In genomic region chr2:42567806-42568429, GRCh38 we compare ENCODE assay signal across 8 cellular contexts. TPM values are rescaled to one million over a fixed set of nuclear protein-coding genes. Genes with fewer than 3 reads are reported as not detected.
DNase-seq lines count a peak whose midpoint lies in the region; ATAC-seq and TF ChIP-seq lines count a peak whose summit lies in the region.

No MANE protein-coding gene starts in this region.

- H3K79me2 ChIP-seq in OCI-LY3 (ENCODE audit: low read length): peaks cover 13% of the 10 kb centered on the region

- no peaks in the 10 kb centered on the region for H4K20me1 ChIP-seq in OCI-LY3 (ENCODE audit: insufficient read depth, low read length)

- peak overlapping the region; percentile 38 for H3K4me3 ChIP-seq in AG04450 (ENCODE audit: low read depth, low read length)
- peak overlapping the region; percentile 85 for H3K4me3 ChIP-seq in OCI-LY3 (ENCODE audit: low read length)
- H3K4me3 ChIP-seq in lung: no peak overlapping the region
- peak overlapping the region; percentile 88 for H3K4me3 ChIP-seq in thoracic aorta

- peak overlapping the region; percentile 42 for H3K9ac ChIP-seq in OCI-LY3 (ENCODE audit: low read length)

- H3K4me1 ChIP-seq in OCI-LY3 (ENCODE audit: low read length) (peaks cover 26% of the 10 kb centered on the region), lung (ENCODE audit: control insufficient read depth in 2 of 2, insufficient read depth in 2 of 2, low read length in 2 of 2) (no peaks in the 10 kb centered on the region), thoracic aorta (ENCODE audit: control insufficient read depth in 1 of 2, low read depth in 2 of 2) (peaks cover 10 to 30% of the 10 kb centered on the region in 2 donors)

- TF ChIP-seq CTCF in AG04450 (IDR thresholded peaks at IDR 0.05; ENCODE audit: low read depth, low read length) (no peak), OCI-LY3 (IDR thresholded peaks at IDR 0.05; ENCODE audit: low read depth, low read length) (no peak), lung (IDR thresholded peaks at IDR 0.05; ENCODE audit: control extremely low read depth, extremely low read depth) (no peak), thoracic aorta (IDR thresholded peaks at IDR 0.05) (no peak)

- H3K27me3 ChIP-seq in AG04450 (ENCODE audit: control insufficient read depth, insufficient read depth, low read length): no peaks in the 10 kb centered on the region
- no peaks in the 10 kb centered on the region for H3K27me3 ChIP-seq in OCI-LY3 (ENCODE audit: low read depth, low read length)
- no peaks in the 10 kb centered on the region for H3K27me3 ChIP-seq in lung (ENCODE audit: control insufficient read depth, insufficient read depth)
- H3K27me3 ChIP-seq in thoracic aorta (replicated peaks; ENCODE audit: insufficient read depth): no peaks in the 10 kb centered on the region

- H3K9me3 ChIP-seq in AG04450 (ENCODE audit: control insufficient read depth, insufficient read depth, low read length): no peaks in the 10 kb centered on the region
- H3K9me3 ChIP-seq in OCI-LY3 (ENCODE audit: insufficient read depth, low read length): no peaks in the 10 kb centered on the region; the same call in 1 of the 2 replicates
- no peaks in the 10 kb centered on the region for H3K9me3 ChIP-seq in lung (ENCODE audit: control insufficient read depth in 2 of 2, insufficient read depth in 1 of 2, low read length in 1 of 2)
- no peaks in the 10 kb centered on the region for H3K9me3 ChIP-seq in thoracic aorta

- H3K4me1 Mint-ChIP-seq in central memory CD8-positive, alpha-beta T cell: peaks cover 17% of the 10 kb centered on the region

- POLR2A ChIA-PET in AG04450 (lab: Yijun Ruan, JAX): interaction anchor here (0.6 to 1.0 kb wide), 3 partner anchors 11 to 228 kb away, joined by 5 to 9 read pairs (median 7); no protein-coding TSS in a partner anchor

- peaks cover 6% of the 10 kb centered on the region for H3K36me3 Mint-ChIP-seq in central memory CD8-positive, alpha-beta T cell (ENCODE audit: insufficient read depth)

- H3K4me2 ChIP-seq in OCI-LY3 (ENCODE audit: low read length): peak overlapping the region; percentile 76

- H3K27ac ChIP-seq in AG04450 (ENCODE audit: low read depth, low read length): peak overlapping the region; percentile 85
- H3K27ac ChIP-seq in OCI-LY3 (ENCODE audit: low read length): peak overlapping the region; percentile 7; the same call in 1 of the 2 replicates
- H3K27ac ChIP-seq in lung (ENCODE audit: low read depth in 1 of 2, low read length in 1 of 2): peak overlapping the region in 1 of 2 donors; percentile 13
- H3K27ac ChIP-seq in thoracic aorta: peak overlapping the region; percentile 61 to 82

- no peak for DNase-seq in AG04450 (ENCODE audit: low read depth, low spot score)
- DNase-seq in central memory CD8-positive, alpha-beta T cell (ENCODE audit: low spot score in 2 of 2): no peak
- peak; percentile 29 for DNase-seq in lung (ENCODE audit: low spot score)
- no peak for DNase-seq in thoracic aorta (ENCODE audit: low spot score)
- DNase-seq in NCI-H128 (lab: John Stamatoyannopoulos, UW; ENCODE audit: unreplicated experiment): no peak

- H3K36me3 ChIP-seq in OCI-LY3 (replicated peaks; ENCODE audit: low read depth, low read length) (peaks cover 11% of the 10 kb centered on the region), lung (ENCODE audit: control insufficient read depth in 2 of 2, insufficient read depth in 2 of 2, low read length in 2 of 2) (no peaks in the 10 kb centered on the region), thoracic aorta (no peaks in the 10 kb centered on the region)

- H3K4me3 Mint-ChIP-seq in central memory CD8-positive, alpha-beta T cell: peak overlapping the region; percentile 85

- ATAC-seq in GM18511 (IDR thresholded peaks at IDR 0.05; ENCODE audit: unreplicated experiment) (peak; percentile 71), HG02943 (IDR thresholded peaks at IDR 0.05; ENCODE audit: low read depth, unreplicated experiment) (peak; percentile 64), lung (ENCODE audit: insufficient read depth, low FRiP score) (peak; percentile 22), thoracic aorta (ENCODE audit: insufficient number of reproducible peaks, low FRiP score, low read depth) (no peak)
- ATAC-seq in central memory CD8-positive, alpha-beta T cell (replicated peaks; ENCODE audit: extremely low read depth, poor library complexity, severe bottlenecking): no peak

- H3K27ac Mint-ChIP-seq in central memory CD8-positive, alpha-beta T cell (ENCODE audit: low read depth): peak overlapping the region; percentile 65

- no peaks in the 10 kb centered on the region for H3K9me3 Mint-ChIP-seq in central memory CD8-positive, alpha-beta T cell

- WGBS in lung, 2 donors: 61 to 74% methylated on average over 12 of the region's 12 CpGs

- CTCF ChIA-PET in AG04450 (lab: Charles Lee): interaction anchor here (0.6 to 1.1 kb wide), 3 partner anchors 54 to 95 kb away, joined by 3 to 5 read pairs (median 4); no protein-coding TSS in a partner anchor

- H2AFZ ChIP-seq in OCI-LY3 (ENCODE audit: low read depth, low read length): 0 out of 2 replicates have a peak overlapping the region, but pooled peaks have one; percentile 27

- H3K27me3 Mint-ChIP-seq in central memory CD8-positive, alpha-beta T cell: no peaks in the 10 kb centered on the region

RNA-seq across cellular contexts. Expression of gene MTA3, which starts 0.5 kb away (rescaled TPM):
- polyA plus RNA-seq in AG04450 (2011; rRNA removed) (41.9 and 51.0 TPM in 2 replicates), lung (10 to 100 TPM in 1 of 2 donors, 1 to 10 TPM in 1; 9.2 to 26.6 TPM)
- polyA minus RNA-seq in AG04450 (2011; rRNA and poly(A)+ RNA removed): 30.6 and 36.9 TPM in 2 replicates
- total RNA-seq in lung (10 to 100 TPM; 22.3 to 65.8 TPM), thoracic aorta (10 to 100 TPM; 23.0 to 30.8 TPM)

Comparison
In these comparisons a context has a peak if more than half of its experiments do, and no peak if none do; other contexts are left out.
1. ATAC-seq: peak in GM18511 (single experiment), HG02943 (single experiment) and lung (single experiment); none in central memory CD8-positive, alpha-beta T cell (single experiment) and thoracic aorta (single experiment).